ENCODE assay signal across 28 cellular contexts in genomic region chr3:137325170-137325569, GRCh38.
A peak's percentile ranks its signal among the peaks of the same experiment; 100 is the strongest.
DNase-seq lines count a peak whose midpoint lies in the region; ATAC-seq, FAIRE-seq and TF ChIP-seq lines count a peak whose summit lies in the region.
"Had no signal": no experiment of that assay in that cellular context is flagged by ENCODE, and none has a peak within 500 bp of the region (broad histone marks: within the 10 kb centered on the region; RNA-seq: fewer than 3 reads in every experiment).

No MANE protein-coding gene starts in this region.

- H3K36me3 ChIP-seq in GM06990 (ENCODE audit: control insufficient read depth, insufficient read depth, low read length) = no peaks in the 10 kb centered on the region
- no peaks in the 10 kb centered on the region for H3K36me3 ChIP-seq in mucosa of descending colon (ENCODE audit: low read depth)
- H3K36me3 ChIP-seq: left ventricle myocardium inferior, tibial artery had no signal

- FAIRE-seq in GM19239 (lab: Jason Lieb, UNC) = no peak
- FAIRE-seq: frontal cortex had no signal

- no peaks in the 10 kb centered on the region for H3K27me3 Mint-ChIP-seq in T-cell
- H3K27me3 Mint-ChIP-seq: B cell; effector memory CD8-positive, alpha-beta T cell; naive thymus-derived CD8-positive, alpha-beta T cell; stimulated activated naive CD8-positive, alpha-beta T cell treated with anti-CD3 and anti-CD28 coated beads, Interleukin-15, Interleukin-2, amounts not matched to agents 100 ng/mL and 50 ng/mL, for 24 hours had no signal

- CTCF ChIA-PET in T-cell (lab: Charles Lee) = no interaction called here

- intact Hi-C loops in mucosa of descending colon (cut with DNase I, micrococcal nuclease) = no loop called here

- H3K4me1 ChIP-seq in mucosa of descending colon (ENCODE audit: low read depth) = no peaks in the 10 kb centered on the region
- H3K4me1 ChIP-seq: left ventricle myocardium inferior, tibial artery had no signal

- no peak overlapping the region for H3K27ac Mint-ChIP-seq in T-cell
- H3K27ac Mint-ChIP-seq: activated CD8-positive, alpha-beta T cell treated with anti-CD3 and anti-CD28 coated beads, Interleukin-2, amount 10 ng/mL, durations not matched to agents 7 days and 5 days; B cell; brain; effector memory CD8-positive, alpha-beta T cell; naive thymus-derived CD8-positive, alpha-beta T cell; stimulated activated naive CD8-positive, alpha-beta T cell treated with anti-CD3 and anti-CD28 coated beads, Interleukin-15, Interleukin-2, amounts not matched to agents 100 ng/mL and 50 ng/mL, for 24 hours had no signal

- no peak overlapping the region for H3K4me3 Mint-ChIP-seq in T-cell
- H3K4me3 Mint-ChIP-seq: activated CD8-positive, alpha-beta T cell treated with anti-CD3 and anti-CD28 coated beads, Interleukin-2, amount 10 ng/mL, durations not matched to agents 7 days and 5 days; B cell; brain; effector memory CD8-positive, alpha-beta T cell; naive thymus-derived CD8-positive, alpha-beta T cell; stimulated activated naive CD8-positive, alpha-beta T cell treated with anti-CD3 and anti-CD28 coated beads, Interleukin-15, Interleukin-2, amounts not matched to agents 100 ng/mL and 50 ng/mL, for 24 hours had no signal

- peaks cover 3 to 6% (median 3%) of the 10 kb centered on the region in 3 donors for H3K9me3 Mint-ChIP-seq in T-cell

- H3K4me3 ChIP-seq in GM06990 (replicated peaks; ENCODE audit: low read depth, low read length) = peak overlapping the region; percentile 61
- no peak overlapping the region for H3K4me3 ChIP-seq in mucosa of descending colon
- H3K4me3 ChIP-seq: left ventricle myocardium inferior, tibial artery had no signal

- peaks cover 9% of the 10 kb centered on the region for H3K9me3 ChIP-seq in mucosa of descending colon

- DNase-seq in GM06990 (ENCODE audit: extremely low read depth, insufficient read length) (peak; percentile 54), mucosa of descending colon (no peak), GM19239 (ENCODE audit: insufficient read length, low spot score) (no peak), T-cell (no peak)
- DNase-seq: activated CD8-positive, alpha-beta T cell treated with anti-CD3 and anti-CD28 coated beads, Interleukin-2, amount 10 ng/mL, durations not matched to agents 7 days and 5 days; activated gamma-delta T cell treated with Interleukin-2 at 50 U/mL for 16 hours; DMS79; effector memory CD8-positive, alpha-beta T cell; hippocampal formation; KG1; left ventricle myocardium inferior; MV-4-11; naive thymus-derived CD8-positive, alpha-beta T cell; NCI-H187; NCI-H69; stimulated activated CD4-positive, alpha-beta T cell treated with anti-CD3 and anti-CD28 coated beads, Interleukin-4, amount 100 ng/mL, for 1 hour; SW 1271; tibial artery had no signal

- POLR2A ChIA-PET in T-cell (lab: Charles Lee) = no interaction called here

- no peaks in the 10 kb centered on the region for H3K36me3 Mint-ChIP-seq in T-cell
- H3K36me3 Mint-ChIP-seq: brain; naive thymus-derived CD8-positive, alpha-beta T cell had no signal

- H3K4me1 Mint-ChIP-seq in T-cell = no peaks in the 10 kb centered on the region
- H3K4me1 Mint-ChIP-seq: B cell; naive thymus-derived CD8-positive, alpha-beta T cell had no signal

- peak; percentile 80 for ATAC-seq in GM18870 (IDR thresholded peaks at IDR 0.05; ENCODE audit: unreplicated experiment)
- peak; percentile 76 for ATAC-seq in GM21786 (IDR thresholded peaks at IDR 0.05; ENCODE audit: unreplicated experiment)
- peak; percentile 89 for ATAC-seq in HG03432 (IDR thresholded peaks at IDR 0.05; ENCODE audit: unreplicated experiment)
- no peak for ATAC-seq in mucosa of descending colon
- ATAC-seq in GM18867 (IDR thresholded peaks at IDR 0.05; ENCODE audit: unreplicated experiment) = no peak
- no peak for ATAC-seq in T-cell (replicated peaks in 1 of 4)
- ATAC-seq: activated CD8-positive, alpha-beta T cell treated with anti-CD3 and anti-CD28 coated beads, Interleukin-2, amount 10 ng/mL, durations not matched to agents 7 days and 5 days; effector memory CD8-positive, alpha-beta T cell; esophagus mucosa; naive thymus-derived CD8-positive, alpha-beta T cell; Right ventricle myocardium inferior had no signal

- TF ChIP-seq CTCF in GM06990 (IDR thresholded peaks at IDR 0.05; ENCODE audit: insufficient read depth, low read length, poor library complexity, severe bottlenecking) (no peak), mucosa of descending colon (IDR thresholded peaks at IDR 0.05) (no peak)

- no peaks in the 10 kb centered on the region for H3K27me3 ChIP-seq in GM06990 (replicated peaks; ENCODE audit: control insufficient read depth, insufficient read depth, low read length)
- H3K27me3 ChIP-seq: tibial artery had no signal

Comparison
In these comparisons a context has a peak if more than half of its experiments do, and no peak if none do; other contexts are left out.
1. ATAC-seq: peak in GM18870 (single experiment), GM21786 (single experiment) and HG03432 (single experiment); none in mucosa of descending colon (single experiment), GM18867 (single experiment) and T-cell (0 of 4).